In the genomic region with DNA sequence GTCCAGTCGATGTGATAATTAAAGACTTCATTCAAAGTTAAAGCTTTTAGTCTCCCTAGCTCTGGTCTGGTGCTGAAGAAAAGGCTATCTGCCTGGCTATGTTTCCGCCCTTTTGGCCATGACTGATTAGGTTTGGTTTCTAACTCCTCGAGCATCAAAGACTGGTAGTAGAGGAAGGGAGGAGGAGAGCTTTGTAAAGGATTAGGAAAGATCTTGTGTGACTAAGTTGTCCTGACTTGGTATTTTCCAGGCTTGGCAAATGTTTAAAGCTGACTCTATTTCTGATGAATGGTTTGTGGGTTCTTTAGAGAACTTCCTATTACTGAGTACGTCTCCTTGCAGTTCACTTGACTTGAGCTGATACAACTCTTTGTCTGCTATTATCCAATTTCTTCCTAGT, we compare ENCODE assay signal across 16 cellular contexts.
DNase-seq lines count a peak whose midpoint lies in the region; ATAC-seq and TF ChIP-seq lines count a peak whose summit lies in the region.
"Had no signal": no experiment of that assay in that cellular context is flagged by ENCODE, and none has a peak within 500 bp of the region (broad histone marks: within the 10 kb centered on the region; RNA-seq: fewer than 3 reads in every experiment).

No MANE protein-coding gene starts in this region.

- peak overlapping the region; percentile 32; the same call in 1 of the 2 replicates for H2AFZ ChIP-seq in GM23248
- peak overlapping the region; percentile 65 for H2AFZ ChIP-seq in osteoblast (ENCODE audit: low read length)

- intact Hi-C loops in adrenal gland (cut with DNase I): no loop called here

- H3K4me1 ChIP-seq in GM23248 (ENCODE audit: insufficient read depth) (peaks cover 13% of the 10 kb centered on the region), osteoblast (ENCODE audit: insufficient read depth, low read length) (peaks cover 9% of the 10 kb centered on the region), adrenal gland (replicated peaks in 1 of 2) (no peaks in the 10 kb centered on the region)
- H3K4me1 ChIP-seq: gastrocnemius medialis, pancreas had no signal

- H3K4me2 ChIP-seq in GM23248 (ENCODE audit: unreplicated experiment) (peak overlapping the region; percentile 22), osteoblast (ENCODE audit: insufficient read depth, low read length) (peak overlapping the region; percentile 59)

- peak; percentile 89 for DNase-seq in GM23248
- peak; percentile 99 for DNase-seq in amniotic epithelial cell (ENCODE audit: low read depth)
- peak; percentile 83 for DNase-seq in fibroblast of pulmonary artery (ENCODE audit: low read depth)
- peak; percentile 58 for DNase-seq in osteoblast (ENCODE audit: insufficient read length, low spot score, missing footprints)
- no peak for DNase-seq in SW480 (ENCODE audit: low spot score)
- no peak for DNase-seq in D341Med (ENCODE audit: low spot score)
- no peak for DNase-seq in adrenal gland
- DNase-seq: C1 segment of cervical spinal cord; gastrocnemius medialis; NCI-H1436; pancreas; stimulated activated naive CD4-positive, alpha-beta T cell treated with Interleukin-2 at 50 U/mL for 16 hours had no signal

- H3K4me3 ChIP-seq in GM23248 (no peak overlapping the region), fibroblast of pulmonary artery (replicated peaks; ENCODE audit: low read depth, low read length) (no peak overlapping the region), osteoblast (ENCODE audit: insufficient read depth, low read length) (peak overlapping the region; percentile 31), adrenal gland (no peak overlapping the region)
- H3K4me3 ChIP-seq: gastrocnemius medialis, K562, pancreas had no signal

- in situ Hi-C loops in GM23248 (cut with MboI): no loop called here

- H3F3A ChIP-seq in GM23248 (ENCODE audit: insufficient read depth): peaks cover 15% of the 10 kb centered on the region

- H3K27me3 ChIP-seq in GM23248 (replicated peaks; ENCODE audit: insufficient read depth) (no peaks in the 10 kb centered on the region), osteoblast (ENCODE audit: insufficient read depth, low read length) (no peaks in the 10 kb centered on the region), adrenal gland (no peaks in the 10 kb centered on the region)
- H3K27me3 ChIP-seq: gastrocnemius medialis, pancreas had no signal

- H3K36me3 ChIP-seq in GM23248 (ENCODE audit: low read depth): no peaks in the 10 kb centered on the region
- H3K36me3 ChIP-seq in osteoblast (ENCODE audit: insufficient read depth, low read length): no peaks in the 10 kb centered on the region
- no peaks in the 10 kb centered on the region for H3K36me3 ChIP-seq in adrenal gland (replicated peaks in 1 of 2)
- H3K36me3 ChIP-seq: gastrocnemius medialis, pancreas had no signal

- no peaks in the 10 kb centered on the region for H4K20me1 ChIP-seq in GM23248 (ENCODE audit: insufficient read depth)
- H4K20me1 ChIP-seq in osteoblast (ENCODE audit: insufficient read depth, low read length): no peaks in the 10 kb centered on the region

- no peaks in the 10 kb centered on the region for H3K9me2 ChIP-seq in GM23248 (ENCODE audit: insufficient read depth)

- H3K79me2 ChIP-seq in GM23248 (ENCODE audit: insufficient read depth) (no peaks in the 10 kb centered on the region), osteoblast (ENCODE audit: insufficient read depth, low read length) (no peaks in the 10 kb centered on the region)

- H3K27ac ChIP-seq in GM23248: peak overlapping the region; percentile 35
- H3K27ac ChIP-seq in osteoblast (ENCODE audit: low read depth, low read length): peak overlapping the region; percentile 74
- no peak overlapping the region for H3K27ac ChIP-seq in adrenal gland
- H3K27ac ChIP-seq: gastrocnemius medialis, pancreas had no signal

- ATAC-seq in GM21737 (IDR thresholded peaks at IDR 0.05; ENCODE audit: unreplicated experiment): no peak
- ATAC-seq: activated T-helper 17 cell treated with anti-CD3 and anti-CD28 coated beads, Interleukin-2, amount 50 U/mL, for 72 hours; HCT116; K562 had no signal

- H3K9me3 ChIP-seq in GM23248 (ENCODE audit: low read depth): no peaks in the 10 kb centered on the region
- no peaks in the 10 kb centered on the region for H3K9me3 ChIP-seq in osteoblast (ENCODE audit: low read depth, low read length)
- H3K9me3 ChIP-seq in adrenal gland (replicated peaks in 1 of 3): no peaks in the 10 kb centered on the region
- H3K9me3 ChIP-seq: gastrocnemius medialis, pancreas had no signal

- no peak for TF ChIP-seq CTCF in fibroblast of pulmonary artery (IDR thresholded peaks at IDR 0.05; ENCODE audit: low read length, missing control alignments)
- TF ChIP-seq CTCF in osteoblast (IDR thresholded peaks at IDR 0.05; ENCODE audit: extremely low read depth, low read depth, low read length): no peak
- TF ChIP-seq CTCF in adrenal gland (IDR thresholded peaks at IDR 0.05): no peak

- WGBS in GM23248 (ENCODE audit: low coverage in 1 of 2, low lambda C conversion rate in 2 of 2, missing lambda C conversion rate in 2 of 2), 2 experiments: 17 to 18% methylated on average over 4 of the region's 4 CpGs
- 70 to 81% (median 80%) methylated on average over 4 of the region's 4 CpGs for WGBS in adrenal gland, 4 donors

- no peak for TF ChIP-seq POLR2A in adrenal gland (IDR thresholded peaks at IDR 0.05)

- H3K9ac ChIP-seq in GM23248: no peak overlapping the region

Comparison
In these comparisons a context has a peak if more than half of its experiments do, and no peak if none do; other contexts are left out.
1. DNase-seq: peak in GM23248 (single experiment), amniotic epithelial cell (single experiment), fibroblast of pulmonary artery (single experiment) and osteoblast (single experiment); none in SW480 (single experiment), D341Med (single experiment) and adrenal gland (0 of 7).
2. H3K27ac ChIP-seq: peak in GM23248 (single experiment) and osteoblast (single experiment); none in adrenal gland (0 of 5).